ENCODE assay signal across 31 cellular contexts in the genomic region with DNA sequence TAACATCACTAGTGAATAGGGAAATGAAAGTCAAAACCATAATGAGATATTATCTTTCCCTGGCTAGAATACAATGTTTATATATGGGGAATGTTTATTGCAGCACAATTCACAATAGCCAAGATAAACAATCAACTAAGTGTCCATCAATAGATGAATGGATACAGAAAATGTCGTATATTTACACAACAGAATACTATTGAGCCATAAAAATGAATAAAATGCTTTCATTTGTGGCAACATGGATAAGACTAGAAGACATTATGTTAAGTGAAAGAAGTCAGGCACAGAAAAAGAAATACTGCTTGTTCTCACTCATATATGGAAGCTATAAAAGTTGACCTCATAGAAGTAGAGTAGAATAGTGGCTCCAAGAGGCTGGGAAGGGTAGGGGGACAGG.
"Had no signal": no experiment of that assay in that cellular context is flagged by ENCODE, and none has a peak within 500 bp of the region (broad histone marks: within the 10 kb centered on the region; RNA-seq: fewer than 3 reads in every experiment).

No MANE protein-coding gene starts in this region.

- DNase-seq: activated CD4-positive, alpha-beta memory T cell treated with anti-CD3 and anti-CD28 coated beads, Interleukin-2, amount 10 ng/mL, durations not matched to agents 7 days and 5 days; activated CD4-positive, alpha-beta T cell treated with anti-CD3 and anti-CD28 coated beads for 1 hour; activated CD4-positive, alpha-beta T cell treated with anti-CD3 and anti-CD28 coated beads for 48 hours; activated CD4-positive, CD25-positive, alpha-beta regulatory T cell; activated CD8-positive, alpha-beta memory T cell treated with anti-CD3 and anti-CD28 coated beads for 24 hours; activated CD8-positive, alpha-beta memory T cell treated with anti-CD3 and anti-CD28 coated beads, Interleukin-2, amount 10 ng/mL, durations not matched to agents 7 days and 5 days; activated CD8-positive, alpha-beta memory T cell treated with anti-CD3 and anti-CD28 coated beads, Interleukin-2, amount 50 U/mL, for 48 hours; activated effector memory CD4-positive, alpha-beta T cell treated with Interleukin-2 at 50 U/mL for 16 hours; activated naive CD4-positive, alpha-beta T cell treated with anti-CD3 and anti-CD28 coated beads, Interleukin-2, amount 10 ng/mL, durations not matched to agents 7 days and 5 days; activated naive CD8-positive, alpha-beta T cell treated with anti-CD3 and anti-CD28 coated beads, Interleukin-2, amount 50 U/mL, for 24 hours; activated T-cell treated with anti-CD3 and anti-CD28 coated beads, Interleukin-2, amount 50 U/mL, for 48 hours; anterior cingulate cortex; central memory CD4-positive, alpha-beta T cell; Karpas-422; KBM-7; MG63; NCI-H1092 treated with DMSO at 0.1 percent for 48 hours; NCI-H1436; NCI-H1694; NCI-H1930; NCI-H345; NCI-H524 treated with DMSO at 0.1 percent for 48 hours; PC-9; SIG-M5; SW 1271; T-helper 1 cell; T-helper 2 cell; T-helper 9 cell; WERI-Rb-1 had no signal

- H3K27ac ChIP-seq: PC-9, RWPE1, WERI-Rb-1 had no signal

- H3K4me3 ChIP-seq: MG63, PC-9 had no signal

- ATAC-seq: activated CD8-positive, alpha-beta memory T cell treated with anti-CD3 and anti-CD28 coated beads, Interleukin-2, amount 10 ng/mL, durations not matched to agents 7 days and 5 days; activated naive CD8-positive, alpha-beta T cell treated with anti-CD3 and anti-CD28 coated beads, Interleukin-2, amount 50 U/mL, for 24 hours; Right ventricle myocardium inferior had no signal

- H3K36me3 ChIP-seq: MG63, WERI-Rb-1 had no signal
